8 cellular contexts compared by ENCODE assay signal in the genomic region with DNA sequence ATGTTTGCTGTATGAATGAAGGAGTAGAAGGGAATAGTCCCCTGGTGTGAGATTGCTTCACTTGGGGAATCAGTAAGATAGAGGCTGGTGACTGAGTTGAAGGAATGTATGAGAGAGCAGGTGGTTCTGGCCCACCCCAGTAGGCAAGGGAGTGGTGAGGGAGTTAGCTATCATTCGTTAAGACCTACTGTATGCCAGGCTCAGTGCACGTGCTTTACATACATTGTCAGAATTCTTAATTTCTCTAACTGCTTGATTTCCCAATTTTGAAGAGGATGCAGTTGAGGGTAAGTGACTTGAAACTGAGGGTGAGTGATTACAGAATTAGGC. TPM values are rescaled to one million over a fixed set of nuclear protein-coding genes. Genes with fewer than 3 reads are reported as not detected.
DNase-seq lines count a peak whose midpoint lies in the region; ATAC-seq and TF ChIP-seq lines count a peak whose summit lies in the region.

No MANE protein-coding gene starts in this region.

- H3K4me1 Mint-ChIP-seq in CD4-positive, alpha-beta memory T cell, result peaks cover 37 to 79% (median 49%) of the 10 kb centered on the region in 4 donors
- H3K4me1 Mint-ChIP-seq in T-helper 1 cell treated with Interleukin-12 subunit alpha and Interleukin-12 subunit beta and Interleukin-4 antibody, amounts not matched to agents 30 μg/mL and 1 μg/mL, for 36 hours (ENCODE audit: low read depth), result peaks cover 43% of the 10 kb centered on the region

- H3K4me3 Mint-ChIP-seq in CD4-positive, alpha-beta memory T cell, result peak overlapping the region; percentile 80 to 91 (median 84)
- H3K4me3 Mint-ChIP-seq in T-helper 1 cell treated with Interleukin-12 subunit alpha and Interleukin-12 subunit beta and Interleukin-4 antibody, amounts not matched to agents 30 μg/mL and 1 μg/mL, for 36 hours, result peak overlapping the region; percentile 82

- TF ChIP-seq EP300 in gastroesophageal sphincter (IDR thresholded peaks at IDR 0.05), result no peak

- peak overlapping the region; percentile 85 to 94 (median 89) for H3K27ac Mint-ChIP-seq in CD4-positive, alpha-beta memory T cell
- peak overlapping the region; percentile 78 for H3K27ac Mint-ChIP-seq in T-helper 1 cell treated with Interleukin-12 subunit alpha and Interleukin-12 subunit beta and Interleukin-4 antibody, amounts not matched to agents 30 μg/mL and 1 μg/mL, for 36 hours

- H3K9me3 ChIP-seq in CD4-positive, alpha-beta memory T cell (ENCODE audit: control insufficient read depth in 1 of 2, low read length in 2 of 2), result no peaks in the 10 kb centered on the region
- no peaks in the 10 kb centered on the region for H3K9me3 ChIP-seq in gastroesophageal sphincter

- H3K27me3 Mint-ChIP-seq in CD4-positive, alpha-beta memory T cell, result no peaks in the 10 kb centered on the region
- H3K27me3 Mint-ChIP-seq in T-helper 1 cell treated with Interleukin-12 subunit alpha and Interleukin-12 subunit beta and Interleukin-4 antibody, amounts not matched to agents 30 μg/mL and 1 μg/mL, for 36 hours (ENCODE audit: low read depth), result no peaks in the 10 kb centered on the region

- CTCF ChIA-PET in CD4-positive, alpha-beta memory T cell (lab: Charles Lee; ENCODE audit: partially characterized antibody), result no interaction called here
- CTCF ChIA-PET in GM10248 (lab: Yijun Ruan, JAX), result interaction anchor here (1.6 kb wide), 1 partner anchor 8 kb away, joined by 4 read pairs; no protein-coding TSS in a partner anchor

- WGBS in gastroesophageal sphincter (ENCODE audit: low coverage in 1 of 2), 2 donors, result 0% methylated on average over 1 of the region's 2 CpGs

- POLR2A ChIA-PET in CD4-positive, alpha-beta memory T cell (lab: Charles Lee; ENCODE audit: partially characterized antibody), result interaction anchor here (1.0 to 2.1 kb wide), 5 partner anchors 9 to 706 kb away, joined by 4 to 9 read pairs (median 5); partner anchors contain the start of genes CD99L2 and MTMR1
- POLR2A ChIA-PET in GM10248 (lab: Yijun Ruan, JAX), result no interaction called here

- H3K9me3 Mint-ChIP-seq in CD4-positive, alpha-beta memory T cell, result no peaks in the 10 kb centered on the region
- no peaks in the 10 kb centered on the region for H3K9me3 Mint-ChIP-seq in T-helper 1 cell treated with Interleukin-12 subunit alpha and Interleukin-12 subunit beta and Interleukin-4 antibody, amounts not matched to agents 30 μg/mL and 1 μg/mL, for 36 hours

- ATAC-seq in gastroesophageal sphincter, result no peak
- ATAC-seq in HG03025 (IDR thresholded peaks at IDR 0.05; ENCODE audit: low FRiP score, unreplicated experiment), result no peak

- intact Hi-C loops in CD4-positive, alpha-beta memory T cell (cut with micrococcal nuclease), result loop anchor here (5.0 kb wide), 3 partner anchors 500 to 1765 kb away; partner anchors contain the start of genes CD99L2 and TMEM185A

- no peaks in the 10 kb centered on the region for H3K36me3 ChIP-seq in CD4-positive, alpha-beta memory T cell (ENCODE audit: insufficient read depth, low read length)
- H3K36me3 ChIP-seq in H7 (replicated peaks; ENCODE audit: control insufficient read depth, insufficient read depth, low read length) (no peaks in the 10 kb centered on the region), gastroesophageal sphincter (no peaks in the 10 kb centered on the region)

- H3K36me3 Mint-ChIP-seq in CD4-positive, alpha-beta memory T cell, result peaks cover 0 to 13% of the 10 kb centered on the region in 2 donors
- H3K36me3 Mint-ChIP-seq in T-helper 1 cell treated with Interleukin-12 subunit alpha and Interleukin-12 subunit beta and Interleukin-4 antibody, amounts not matched to agents 30 μg/mL and 1 μg/mL, for 36 hours (ENCODE audit: low read depth), result peaks cover 8% of the 10 kb centered on the region

- H3K27me3 ChIP-seq in CD4-positive, alpha-beta memory T cell (ENCODE audit: insufficient read depth, low read length), result no peaks in the 10 kb centered on the region
- H3K27me3 ChIP-seq in H7 (ENCODE audit: control insufficient read depth, insufficient read depth, low read length) (no peaks in the 10 kb centered on the region), gastroesophageal sphincter (no peaks in the 10 kb centered on the region)

- TF ChIP-seq POLR2A in gastroesophageal sphincter (IDR thresholded peaks at IDR 0.05), result no peak

- peak in 1 of 5 donors; percentile 10 for DNase-seq in CD4-positive, alpha-beta memory T cell
- peak; percentile 27 for DNase-seq in H7
- DNase-seq in NCI-H510A (lab: John Stamatoyannopoulos, UW), result no peak
- no peak for DNase-seq in GM10248 (ENCODE audit: extremely low spot score)

- peak overlapping the region; percentile 92 for H3K27ac ChIP-seq in CD4-positive, alpha-beta memory T cell (ENCODE audit: low read depth, low read length)
- H3K27ac ChIP-seq in gastroesophageal sphincter (peak overlapping the region in 3 of 4 donors; percentile 90 to 94 (median 93)), skin epidermis (peak overlapping the region in 17 of 21 experiments; percentile 78 to 97 (median 92))

- peaks cover 63% of the 10 kb centered on the region for H3K4me1 ChIP-seq in CD4-positive, alpha-beta memory T cell (ENCODE audit: insufficient read depth, low read length)
- peaks cover 0 to 37% (median 0%) of the 10 kb centered on the region in 3 donors for H3K4me1 ChIP-seq in gastroesophageal sphincter

- peak overlapping the region; percentile 63 to 76 for H3K4me3 ChIP-seq in CD4-positive, alpha-beta memory T cell (ENCODE audit: low read length in 2 of 2)
- H3K4me3 ChIP-seq in H7 (ENCODE audit: insufficient read depth, low read depth, low read length) (peak overlapping the region; percentile 72), gastroesophageal sphincter (peak overlapping the region; percentile 78 to 99), skin epidermis (peak overlapping the region; percentile 60 to 81 (median 75))

- TF ChIP-seq CTCF in gastroesophageal sphincter (IDR thresholded peaks at IDR 0.05) (no peak), GM10248 (IDR thresholded peaks at IDR 0.05; ENCODE audit: control extremely low read depth, extremely low read depth, low read depth, missing control alignments) (no peak)

RNA-seq across cellular contexts. Expression of gene VMA21, which starts 0.7 kb away (rescaled TPM):
- 10 to 100 TPM; 28.6 to 29.9 TPM for total RNA-seq in CD4-positive, alpha-beta memory T cell
- 10 to 100 TPM; 40.1 to 47.2 TPM for polyA plus RNA-seq in CD4-positive, alpha-beta memory T cell
- total RNA-seq in H7 (2014; rRNA removed; shearing (Covaris generic)), result 67.0 and 68.1 TPM in 2 replicates
- total RNA-seq in gastroesophageal sphincter, result 10 to 100 TPM; 22.6 to 33.3 (median 29.9) TPM
